9 cellular contexts compared by ENCODE assay signal in the genomic region with DNA sequence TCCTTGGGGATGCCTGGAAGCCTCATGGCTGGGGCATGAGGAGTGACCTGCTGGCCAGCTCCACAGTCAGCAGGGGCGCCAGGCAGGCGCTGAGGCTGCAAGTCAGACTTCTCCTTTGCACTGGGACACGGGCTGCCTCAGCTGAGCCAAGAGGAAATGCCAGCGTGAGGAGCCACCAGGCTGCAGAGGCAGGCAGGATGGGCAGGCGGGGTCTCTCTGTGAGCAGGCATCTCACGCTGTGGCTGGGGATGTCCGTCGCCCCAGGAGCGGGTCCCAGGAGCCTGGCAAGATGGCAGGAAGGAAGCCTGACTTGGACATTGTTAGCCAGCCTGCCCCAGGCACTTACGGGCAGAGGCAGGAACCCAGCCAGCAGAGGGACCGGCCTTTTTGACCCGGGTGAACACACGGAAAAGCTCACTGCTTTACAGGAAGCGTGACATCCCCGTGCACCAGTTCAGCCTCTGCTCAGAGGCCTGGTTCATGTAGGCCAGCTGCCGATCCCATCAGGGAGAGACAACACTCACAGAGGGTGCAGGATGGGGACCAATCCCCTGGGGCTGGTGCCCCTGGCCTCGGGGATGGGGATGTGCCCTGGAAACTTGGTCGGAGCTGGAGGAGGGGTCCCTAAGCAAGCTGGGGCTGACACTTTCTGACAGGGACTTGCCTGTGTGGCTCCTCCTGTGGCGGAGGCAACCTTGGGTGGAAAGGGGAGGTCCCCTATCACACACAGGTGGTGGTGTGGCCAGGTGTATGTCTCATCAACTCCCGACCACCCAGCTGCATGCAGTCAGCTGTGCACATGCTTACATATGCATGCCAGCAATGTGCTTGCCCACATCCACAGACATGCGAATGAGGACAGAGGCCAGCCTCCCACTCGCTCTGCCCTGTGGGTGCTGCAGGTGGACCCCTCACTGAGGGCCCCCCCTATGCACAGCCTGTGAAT. TPM values are rescaled to one million over a fixed set of nuclear protein-coding genes. Genes with fewer than 3 reads are reported as not detected.
DNase-seq lines count a peak whose midpoint lies in the region; ATAC-seq, FAIRE-seq and TF ChIP-seq lines count a peak whose summit lies in the region.
"Had no signal": no experiment of that assay in that cellular context is flagged by ENCODE, and none has a peak within 500 bp of the region (broad histone marks: within the 10 kb centered on the region; RNA-seq: fewer than 3 reads in every experiment).

No MANE protein-coding gene starts in this region.

- TF ChIP-seq CTCF in K562 (IDR thresholded peaks at IDR 0.05 in 2 of 3, conservative IDR thresholded peaks at IDR 0.05 in 1 of 3; ENCODE audit: insufficient read depth in 2 of 3, low read depth in 1 of 3, low read length in 3 of 3): no peak
- TF ChIP-seq CTCF in right lobe of liver (IDR thresholded peaks at IDR 0.05): no peak
- TF ChIP-seq CTCF in uterus (IDR thresholded peaks at IDR 0.05): peak in 1 of 4 experiments; percentile 5

- no peak overlapping the region for H3K27ac ChIP-seq in K562 (ENCODE audit: extremely low read depth, low read depth, low read length)
- H3K27ac ChIP-seq in right lobe of liver: peak overlapping the region in 2 of 3 donors; percentile 23 to 49
- peak overlapping the region; percentile 9 to 49 for H3K27ac ChIP-seq in uterus

- H4K20me1 ChIP-seq in K562 (replicated peaks; ENCODE audit: control insufficient read depth, insufficient read depth, low read length): peaks cover 35% of the 10 kb centered on the region

- peaks cover 7% of the 10 kb centered on the region for H3K9me1 ChIP-seq in K562 (ENCODE audit: control insufficient read depth, insufficient read depth, low read length)

- TF ChIP-seq EP300 in K562 (IDR thresholded peaks at IDR 0.05; ENCODE audit: low read length): no peak

- 80% methylated on average over 22 of the region's 22 CpGs for WGBS in K562 (ENCODE audit: insufficient coverage, low coverage, missing lambda C conversion rate)
- 0% methylated on average over 1 of the region's 22 CpGs for WGBS in right lobe of liver (ENCODE audit: insufficient coverage, low coverage, low lambda C conversion rate, missing lambda C conversion rate)

- no peaks in the 10 kb centered on the region for H3K9me3 Mint-ChIP-seq in activated naive CD4-positive, alpha-beta T cell treated with anti-CD3 and anti-CD28 coated beads, Interleukin-2, amount 50 U/mL, for 24 hours

- intact Hi-C loops in K562 (cut with micrococcal nuclease) (no loop called here), right lobe of liver (cut with DNase I) (loop anchor here in 1 of 2 donors (10.0 kb wide), 1 partner anchor 90 kb away; no protein-coding TSS in a partner anchor), uterus (cut with DNase I; ENCODE audit: low total_unique reads) (no loop called here)

- TF ChIP-seq RAD21 in K562 (CRISPR knock-in tag; conservative IDR thresholded peaks at IDR 0.05 in 1 of 2, IDR thresholded peaks at IDR 0.05 in 1 of 2): no peak

- in situ Hi-C loops in K562 (cut with MboI): no loop called here

- DNase-seq in activated naive CD4-positive, alpha-beta T cell treated with anti-CD3 and anti-CD28 coated beads, Interleukin-2, amount 50 U/mL, for 16 hours: no peak
- DNase-seq in K562 (ENCODE audit: extremely low read depth in 1 of 4, low spot score in 3 of 4) (peak in 1 of 4 experiments; percentile 28), right lobe of liver (peak; percentile 58 to 75 (median 75)), uterus (peak in 1 of 2 donors; percentile 68), NCI-H446 treated with DMSO at 0.1 percent for 48 hours (lab: John Stamatoyannopoulos, UW) (no peak), SKM-1 treated with dmso at 0.1 percent for 144 hours (lab: John Stamatoyannopoulos, UW; ENCODE audit: unreplicated experiment) (no peak)

- FAIRE-seq in K562 (lab: Jason Lieb, UNC): no peak

- no peak overlapping the region for H3K4me2 ChIP-seq in K562 (ENCODE audit: insufficient read depth, low read length)

- H3K36me3 Mint-ChIP-seq in activated naive CD4-positive, alpha-beta T cell treated with anti-CD3 and anti-CD28 coated beads, Interleukin-2, amount 50 U/mL, for 24 hours: no peaks in the 10 kb centered on the region

- no peaks in the 10 kb centered on the region for H3K27me3 Mint-ChIP-seq in activated naive CD4-positive, alpha-beta T cell treated with anti-CD3 and anti-CD28 coated beads, Interleukin-2, amount 50 U/mL, for 24 hours

- H3K4me3 Mint-ChIP-seq in activated naive CD4-positive, alpha-beta T cell treated with anti-CD3 and anti-CD28 coated beads, Interleukin-2, amount 50 U/mL, for 24 hours: peak overlapping the region; percentile 52

- peaks cover 47% of the 10 kb centered on the region for H3K4me1 Mint-ChIP-seq in activated naive CD4-positive, alpha-beta T cell treated with anti-CD3 and anti-CD28 coated beads, Interleukin-2, amount 50 U/mL, for 24 hours

- TF ChIP-seq POLR2A in K562 (conservative IDR thresholded peaks at IDR 0.05): no peak
- TF ChIP-seq POLR2A in right lobe of liver (IDR thresholded peaks at IDR 0.05): peak; percentile 18
- no peak for TF ChIP-seq POLR2A in uterus (IDR thresholded peaks at IDR 0.05)

- H3K9me3 ChIP-seq in K562 (replicated peaks; ENCODE audit: control insufficient read depth, insufficient read depth, low read depth, low read length): peaks cover 5% of the 10 kb centered on the region; the same call in 1 of the 2 replicates
- H3K9me3 ChIP-seq in right lobe of liver: no peaks in the 10 kb centered on the region
- H3K9me3 ChIP-seq in uterus: no peaks in the 10 kb centered on the region
- H3K9me3 ChIP-seq: Peyer's patch had no signal

- H3K4me3 ChIP-seq in K562 (no peak overlapping the region), right lobe of liver (no peak overlapping the region), uterus (no peak overlapping the region)
- H3K4me3 ChIP-seq: Peyer's patch had no signal

- H3K27me3 ChIP-seq in K562 (ENCODE audit: control insufficient read depth in 2 of 2, insufficient read depth in 2 of 2, low read length in 2 of 2) (no peaks in the 10 kb centered on the region), right lobe of liver (no peaks in the 10 kb centered on the region), uterus (no peaks in the 10 kb centered on the region)
- H3K27me3 ChIP-seq: Peyer's patch had no signal

- H3K4me1 ChIP-seq in K562 (replicated peaks in 1 of 2; ENCODE audit: control insufficient read depth in 2 of 2, insufficient read depth in 2 of 2, low read length in 2 of 2) (peaks cover 0 to 50% of the 10 kb centered on the region in 2 experiments; a peak in 2 of 5 replicates), right lobe of liver (peaks cover 0 to 11% (median 2%) of the 10 kb centered on the region in 4 donors), uterus (no peaks in the 10 kb centered on the region)

- BruUV-seq in K562 (replicated peaks; lab: Mats Ljungman, UMichigan): no TSS peak

- peak overlapping the region in 1 of 2 experiments; percentile 53; a peak in 2 of 4 replicates for H3K9ac ChIP-seq in K562 (ENCODE audit: insufficient read depth in 1 of 2, low read depth in 2 of 2, low read length in 2 of 2)

- H3K36me3 ChIP-seq in K562 (ENCODE audit: control insufficient read depth, insufficient read depth, low read length) (peaks cover 23% of the 10 kb centered on the region), right lobe of liver (no peaks in the 10 kb centered on the region), uterus (no peaks in the 10 kb centered on the region)
- H3K36me3 ChIP-seq: Peyer's patch had no signal

- no peak for ATAC-seq in K562
- ATAC-seq in right lobe of liver: peak; percentile 59 to 67 (median 64)
- ATAC-seq in HG02973 (IDR thresholded peaks at IDR 0.05; ENCODE audit: unreplicated experiment): no peak

- peaks cover 12% of the 10 kb centered on the region for H3K79me2 ChIP-seq in K562 (ENCODE audit: control insufficient read depth, insufficient read depth, low read length)

- H2AFZ ChIP-seq in K562 (ENCODE audit: low read depth, low read length): no peak overlapping the region

- CTCF ChIA-PET in K562 (lab: Yijun Ruan, JAX; ENCODE audit: low intra/inter-chr PET ratio): interaction anchor here (0.7 kb wide), 1 partner anchor 78 kb away, joined by 5 read pairs; no protein-coding TSS in a partner anchor

- POLR2A ChIA-PET in K562 (lab: Yijun Ruan, JAX): interaction anchor here (0.5 to 13.6 kb wide), 9 partner anchors 10 to 205 kb away, joined by 3 to 247 read pairs (median 3); a partner anchor contains a TSS

- peak overlapping the region; percentile 23 for H3K27ac Mint-ChIP-seq in activated naive CD4-positive, alpha-beta T cell treated with anti-CD3 and anti-CD28 coated beads, Interleukin-2, amount 50 U/mL, for 24 hours

RNA-seq across cellular contexts. Expression of a gene that starts 10.0 kb away (rescaled TPM):
- 5.3 and 21.3 TPM in 2 replicates for total RNA-seq in K562 (2011; cell fraction: chromatin; rRNA removed; ENCODE audit: low replicate concordance)
- total RNA-seq in K562 (2011; cell fraction: nucleolus; rRNA removed): 21.8 and 25.5 TPM in 2 replicates
- 7.3 and 7.8 TPM in 2 replicates for total RNA-seq in K562 (2011; cell fraction: nucleoplasm; rRNA removed)
- total RNA-seq in K562 (2014; rRNA removed): 48.9 and 69.1 TPM in 2 replicates
- 0.57 and 0.84 TPM in 2 replicates for total RNA-seq in K562 (2014; rRNA removed; fragmentation: Illumina TruSeq; extraction: Trizol)
- 17.8 and 20.6 TPM in 2 replicates for total RNA-seq in K562 (2015; rRNA removed; fragmentation: Illumina TruSeq; extraction: Trizol)
- total RNA-seq in K562 (2021): 50.5 and 55.3 TPM in 2 replicates
- 10.2 and 35.0 TPM in 2 replicates for polyA plus RNA-seq in K562 (2011; rRNA removed)
- polyA plus RNA-seq in K562 (2011; cell fraction: cytosol; rRNA removed): 37.2 and 43.8 TPM in 2 replicates
- polyA plus RNA-seq in K562 (2011; cell fraction: nucleus; rRNA removed): 33.2 and 43.3 TPM in 2 replicates
- polyA plus RNA-seq in K562 (2012): 42.2 and 62.2 TPM in 2 replicates
- polyA plus RNA-seq in K562 (2014; fragmentation: Illumina TruSeq; extraction: Trizol): 1.9 and 18.0 TPM in 2 replicates
- polyA plus RNA-seq in K562 (2014; fragmentation: Nextera tagmentation; extraction: Ambion mirVana): 1 to 10 TPM in 1 of 2 experiments, under 1 TPM in 1; 0.56 to 3.5 TPM
- 40.7 and 41.3 TPM in 2 replicates for polyA plus RNA-seq in K562 (2014; rRNA removed)
- 2.8 and 3.7 TPM in 2 replicates for polyA minus RNA-seq in K562 (2011; rRNA and poly(A)+ RNA removed)
- polyA minus RNA-seq in K562 (2011; cell fraction: cytosol; rRNA and poly(A)+ RNA removed): 13.2 and 33.0 TPM in 2 replicates
- polyA minus RNA-seq in K562 (2011; cell fraction: nucleus; rRNA and poly(A)+ RNA removed): 12.0 and 14.3 TPM in 2 replicates
- 1 to 10 TPM; 1.4 to 3.2 (median 2.7) TPM for total RNA-seq in right lobe of liver
- 10 to 100 TPM in 1 of 4 donors, 1 to 10 TPM in 2, under 1 TPM in 1; 0.59 to 12.2 (median 3.1) TPM for total RNA-seq in uterus

RNA-seq across cellular contexts. Expression of a gene that starts 10.0 kb away (rescaled TPM):
- total RNA-seq in K562 (2011; cell fraction: chromatin; rRNA removed; ENCODE audit: low replicate concordance): 82.4 and 192 TPM in 2 replicates
- total RNA-seq in K562 (2011; cell fraction: nucleolus; rRNA removed): 134 and 166 TPM in 2 replicates
- 107 and 110 TPM in 2 replicates for total RNA-seq in K562 (2011; cell fraction: nucleoplasm; rRNA removed)
- total RNA-seq in K562 (2014; rRNA removed) (32.5 and 42.0 TPM in 2 replicates), K562 (2014; rRNA removed; fragmentation: Illumina TruSeq; extraction: Trizol) (16.3 and 19.8 TPM in 2 replicates), K562 (2015; rRNA removed; fragmentation: Illumina TruSeq; extraction: Trizol) (26.2 and 28.8 TPM in 2 replicates), K562 (2021) (75.4 and 75.5 TPM in 2 replicates), right lobe of liver (1 to 10 TPM; 6.4 to 9.1 (median 6.6) TPM), uterus (10 to 100 TPM in 3 of 4 donors, 1 to 10 TPM in 1; 6.8 to 24.3 (median 17.7) TPM)
- polyA plus RNA-seq in K562 (2011; rRNA removed) (32.7 and 82.6 TPM in 2 replicates), K562 (2014; fragmentation: Illumina TruSeq; extraction: Trizol) (39.2 and 40.1 TPM in 2 replicates), K562 (2014; fragmentation: Nextera tagmentation; extraction: Ambion mirVana) (10 to 100 TPM; 23.6 to 33.7 TPM), K562 (2014; rRNA removed) (28.2 and 31.2 TPM in 2 replicates)
- polyA plus RNA-seq in K562 (2011; cell fraction: cytosol; rRNA removed): 68.8 and 74.9 TPM in 2 replicates
- polyA plus RNA-seq in K562 (2011; cell fraction: nucleus; rRNA removed): 124 and 157 TPM in 2 replicates
- polyA plus RNA-seq in K562 (2012): 40.3 and 56.9 TPM in 2 replicates
- polyA minus RNA-seq in K562 (2011; rRNA and poly(A)+ RNA removed): 49.5 and 66.5 TPM in 2 replicates
- 31.7 and 46.0 TPM in 2 replicates for polyA minus RNA-seq in K562 (2011; cell fraction: cytosol; rRNA and poly(A)+ RNA removed)
- 42.7 and 85.4 TPM in 2 replicates for polyA minus RNA-seq in K562 (2011; cell fraction: nucleus; rRNA and poly(A)+ RNA removed)

Comparison
In these comparisons a context has a peak if more than half of its experiments do, and no peak if none do; other contexts are left out.
1. DNase-seq: peak in right lobe of liver (3 of 3); none in activated naive CD4-positive, alpha-beta T cell treated with anti-CD3 and anti-CD28 coated beads, Interleukin-2, amount 50 U/mL, for 16 hours (single experiment), NCI-H446 treated with DMSO at 0.1 percent for 48 hours (single experiment) and SKM-1 treated with dmso at 0.1 percent for 144 hours (single experiment).
2. ATAC-seq: peak in right lobe of liver (4 of 4); none in K562 (single experiment) and HG02973 (single experiment).